Comparison of ENCODE assay signal across 18 cellular contexts in the genomic region with DNA sequence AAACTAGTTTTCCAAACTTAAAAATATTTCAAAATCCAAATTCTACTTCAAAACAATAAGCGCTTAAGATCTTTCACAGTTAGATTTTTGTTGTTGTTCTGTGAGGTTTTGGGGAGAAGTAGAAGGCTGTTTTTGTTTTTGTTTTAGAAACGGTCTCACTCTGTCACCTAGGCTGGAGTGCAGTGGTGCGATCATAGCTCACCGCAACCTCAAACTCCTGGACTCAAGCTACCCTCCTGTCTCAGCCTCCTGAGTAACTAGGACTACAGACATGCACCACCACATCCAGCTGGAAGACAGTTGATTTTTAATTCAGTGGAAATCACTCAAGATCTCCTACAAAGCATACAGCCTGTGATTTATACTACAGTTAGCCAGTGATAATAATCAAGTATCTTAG. TPM values are rescaled to one million over a fixed set of nuclear protein-coding genes. Genes with fewer than 3 reads are reported as not detected.
DNase-seq lines count a peak whose midpoint lies in the region; ATAC-seq and TF ChIP-seq lines count a peak whose summit lies in the region.
"Had no signal": no experiment of that assay in that cellular context is flagged by ENCODE, and none has a peak within 500 bp of the region (broad histone marks: within the 10 kb centered on the region; RNA-seq: fewer than 3 reads in every experiment).

No MANE protein-coding gene starts in this region.

- H3K4me1 ChIP-seq in DND-41 (ENCODE audit: insufficient read depth, low read length) (peaks cover 29% of the 10 kb centered on the region), lower lobe of right lung (peaks cover 18% of the 10 kb centered on the region)

- H3K79me2 ChIP-seq in DND-41 (ENCODE audit: insufficient read depth, low read length) (peaks cover 65% of the 10 kb centered on the region), SU-DHL-6 (ENCODE audit: insufficient read depth, low read length) (peaks cover 71% of the 10 kb centered on the region)

- H2AFZ ChIP-seq in DND-41 (ENCODE audit: low read depth, low read length), result no peak overlapping the region
- H2AFZ ChIP-seq in SU-DHL-6 (ENCODE audit: low read depth, low read length, severe bottlenecking), result no peak overlapping the region

- no peak overlapping the region for H3K9ac ChIP-seq in DND-41 (ENCODE audit: low read depth, low read length)
- H3K9ac ChIP-seq in SU-DHL-6 (ENCODE audit: low read length), result no peak overlapping the region

- H3K36me3 ChIP-seq in DND-41 (ENCODE audit: insufficient read depth, low read length), result peaks cover 55% of the 10 kb centered on the region
- peaks cover 41% of the 10 kb centered on the region; the same call in 1 of the 2 replicates for H3K36me3 ChIP-seq in SU-DHL-6 (ENCODE audit: low read length)
- H3K36me3 ChIP-seq in lower lobe of right lung, result no peaks in the 10 kb centered on the region

- no peak overlapping the region for H3K27ac ChIP-seq in DND-41 (ENCODE audit: low read length)
- H3K27ac ChIP-seq in SU-DHL-6 (ENCODE audit: low read depth, low read length), result no peak overlapping the region
- no peak overlapping the region for H3K27ac ChIP-seq in lower lobe of right lung
- H3K27ac ChIP-seq: SK-N-MC had no signal

- H3F3A ChIP-seq in SU-DHL-6 (ENCODE audit: insufficient read depth), result 0 out of 2 replicates have a peak, but pooled peaks cover 4% of the 10 kb centered on the region

- H3K4me3 ChIP-seq in DND-41 (ENCODE audit: low read depth in 1 of 2, low read length in 2 of 2) (no peak overlapping the region), SU-DHL-6 (ENCODE audit: insufficient read depth, low read length, poor library complexity, severe bottlenecking) (no peak overlapping the region), lower lobe of right lung (no peak overlapping the region)
- H3K4me3 ChIP-seq: SK-N-MC had no signal

- ATAC-seq in DND-41 (ENCODE audit: insufficient read depth, low read depth) (no peak), GM21360 (IDR thresholded peaks at IDR 0.05; ENCODE audit: unreplicated experiment) (peak; percentile 40), HG03378 (IDR thresholded peaks at IDR 0.05; ENCODE audit: unreplicated experiment) (peak; percentile 24), GM21367 (IDR thresholded peaks at IDR 0.05; ENCODE audit: unreplicated experiment) (no peak), lower lobe of right lung (no peak), GM18868 (IDR thresholded peaks at IDR 0.05; ENCODE audit: unreplicated experiment) (no peak)
- ATAC-seq: Right ventricle myocardium inferior, T-helper 17 cell had no signal

- TF ChIP-seq CTCF in DND-41 (IDR thresholded peaks at IDR 0.05; ENCODE audit: borderline replicate concordance, extremely low read depth, low read length, poor library complexity, severe bottlenecking), result no peak
- no peak for TF ChIP-seq CTCF in SU-DHL-6 (IDR thresholded peaks at IDR 0.05; ENCODE audit: insufficient read depth, low read length, poor library complexity, severe bottlenecking)
- TF ChIP-seq CTCF in lower lobe of right lung (IDR thresholded peaks at IDR 0.05), result no peak

- DNase-seq in DND-41 (no peak), lower lobe of right lung (no peak)
- DNase-seq: Calu3; CD4-positive, alpha-beta T cell; GDM1; NCI-H1048; NCI-H146; NCI-H2227 treated with DMSO at 0.1 percent for 48 hours; NCI-H526 treated with DMSO at 0.1 percent for 48 hours; T-helper 17 cell had no signal

- no peaks in the 10 kb centered on the region for H3K9me2 ChIP-seq in SU-DHL-6 (replicated peaks; ENCODE audit: insufficient read depth, low read length)

- H3K9me3 ChIP-seq in DND-41 (ENCODE audit: insufficient read depth, low read length, severe bottlenecking) (no peaks in the 10 kb centered on the region), SU-DHL-6 (ENCODE audit: insufficient read depth, low read length) (no peaks in the 10 kb centered on the region), lower lobe of right lung (no peaks in the 10 kb centered on the region)
- H3K9me3 ChIP-seq: HAP-1 had no signal

- H3K4me2 ChIP-seq in DND-41 (ENCODE audit: insufficient read depth, low read length) (peak overlapping the region; percentile 87; the same call in 1 of the 2 replicates), SU-DHL-6 (ENCODE audit: low read depth, low read length, poor library complexity, severe bottlenecking) (peak overlapping the region; percentile 97)

- intact Hi-C loops in lower lobe of right lung (cut with DNase I), result no loop called here

- H4K20me1 ChIP-seq in DND-41 (ENCODE audit: insufficient read depth, low read length) (peaks cover 4% of the 10 kb centered on the region), SU-DHL-6 (ENCODE audit: low read depth, low read length) (no peaks in the 10 kb centered on the region)

- H3K27me3 ChIP-seq in DND-41 (ENCODE audit: insufficient read depth, low read length, poor library complexity) (no peaks in the 10 kb centered on the region), SU-DHL-6 (ENCODE audit: low read length) (no peaks in the 10 kb centered on the region), lower lobe of right lung (ENCODE audit: low read depth) (no peaks in the 10 kb centered on the region)

RNA-seq across cellular contexts. Expression of gene SHCBP1, which starts 2.7 kb away (rescaled TPM):
- 2.1 TPM for total RNA-seq in lower lobe of right lung

Comparison
In these comparisons a context has a peak if more than half of its experiments do, and no peak if none do; other contexts are left out.
1. ATAC-seq: peak in GM21360 (single experiment) and HG03378 (single experiment); none in DND-41 (single experiment), GM21367 (single experiment), lower lobe of right lung (0 of 2) and GM18868 (single experiment).